ENCODE assay signal across 11 cellular contexts in the genomic region with DNA sequence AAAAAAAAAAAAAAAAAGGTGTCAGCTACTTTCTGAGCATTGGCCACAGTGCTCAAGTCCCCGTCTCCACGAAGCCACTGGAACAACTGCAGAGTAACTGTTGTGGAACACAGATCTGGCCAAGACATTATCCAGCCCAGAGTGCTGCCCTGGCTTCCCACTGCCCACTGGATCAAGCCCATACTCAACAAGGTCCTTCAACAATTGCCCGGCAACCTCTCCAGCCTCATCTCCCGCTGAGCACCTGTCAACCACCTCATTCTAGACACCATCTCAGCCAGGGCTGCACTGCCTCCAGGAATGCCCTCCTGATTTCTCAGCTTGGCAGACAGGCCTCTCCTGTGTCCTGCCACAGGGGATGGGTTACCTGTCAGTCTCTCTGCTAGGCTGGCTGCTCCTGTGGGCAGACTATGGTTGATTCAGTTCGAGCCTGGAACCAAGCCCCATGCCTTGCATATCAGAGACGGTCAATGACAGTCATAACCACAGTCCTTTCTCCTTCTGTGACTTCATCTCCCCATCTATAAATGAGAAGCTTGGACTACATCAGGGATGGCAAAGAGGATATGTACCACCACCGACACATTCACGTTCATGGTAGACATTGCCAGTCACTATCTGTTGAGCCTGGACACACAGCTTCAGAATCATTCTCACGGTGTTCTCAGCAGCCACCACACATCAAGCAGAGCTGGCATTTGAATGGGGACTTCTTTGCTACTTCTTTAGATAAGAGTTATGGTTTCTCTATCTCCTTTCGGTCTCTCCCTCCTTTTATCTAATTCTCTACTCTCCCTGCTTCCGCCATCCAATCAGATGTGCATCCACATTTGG.
DNase-seq lines count a peak whose midpoint lies in the region; ATAC-seq, FAIRE-seq and TF ChIP-seq lines count a peak whose summit lies in the region.
"Had no signal": no experiment of that assay in that cellular context is flagged by ENCODE, and none has a peak within 500 bp of the region (broad histone marks: within the 10 kb centered on the region; RNA-seq: fewer than 3 reads in every experiment).

No MANE protein-coding gene starts in this region.

- no peaks in the 10 kb centered on the region for H3K9me3 ChIP-seq in right cardiac atrium (ENCODE audit: control insufficient read depth, low read length)

- peak; percentile 3 to 12 for ATAC-seq in right cardiac atrium
- no peak for ATAC-seq in stimulated activated effector memory CD8-positive, alpha-beta T cell treated with anti-CD3 and anti-CD28 coated beads, Interleukin-12 subunit alpha, Interleukin-12 subunit beta, amount 100 ng/mL, for 72 hours

- H3K27me3 ChIP-seq in right cardiac atrium (ENCODE audit: control insufficient read depth, insufficient read depth) = no peaks in the 10 kb centered on the region

- H3K9me3 Mint-ChIP-seq in activated T-helper 2 cell treated with anti-CD3 and anti-CD28 coated beads, Interferon-gamma antibody, Interleukin-2, Interleukin-4, amounts not matched to agents 10 μg/mL and 5 μg/mL and 100 μg/mL, durations not matched to agents 14 hours and 24 hours and 36 hours = no peaks in the 10 kb centered on the region
- no peaks in the 10 kb centered on the region for H3K9me3 Mint-ChIP-seq in stimulated activated effector memory CD8-positive, alpha-beta T cell treated with anti-CD3 and anti-CD28 coated beads, Interleukin-12 subunit alpha, Interleukin-12 subunit beta, amount 100 ng/mL, for 72 hours

- H3K27ac Mint-ChIP-seq in activated T-helper 2 cell treated with anti-CD3 and anti-CD28 coated beads, Interferon-gamma antibody, Interleukin-2, Interleukin-4, amounts not matched to agents 10 μg/mL and 5 μg/mL and 100 μg/mL, durations not matched to agents 14 hours and 24 hours and 36 hours = peak overlapping the region; percentile 95
- peak overlapping the region; percentile 73 for H3K27ac Mint-ChIP-seq in stimulated activated effector memory CD8-positive, alpha-beta T cell treated with anti-CD3 and anti-CD28 coated beads, Interleukin-12 subunit alpha, Interleukin-12 subunit beta, amount 100 ng/mL, for 72 hours

- no peak overlapping the region for H3K4me3 ChIP-seq in right cardiac atrium (ENCODE audit: low read length)

- peaks cover 25% of the 10 kb centered on the region for H3K36me3 Mint-ChIP-seq in activated T-helper 2 cell treated with anti-CD3 and anti-CD28 coated beads, Interferon-gamma antibody, Interleukin-2, Interleukin-4, amounts not matched to agents 10 μg/mL and 5 μg/mL and 100 μg/mL, durations not matched to agents 14 hours and 24 hours and 36 hours (ENCODE audit: low read depth)
- H3K36me3 Mint-ChIP-seq in stimulated activated effector memory CD8-positive, alpha-beta T cell treated with anti-CD3 and anti-CD28 coated beads, Interleukin-12 subunit alpha, Interleukin-12 subunit beta, amount 100 ng/mL, for 72 hours = peaks cover 13% of the 10 kb centered on the region

- no peaks in the 10 kb centered on the region for H3K27me3 Mint-ChIP-seq in activated T-helper 2 cell treated with anti-CD3 and anti-CD28 coated beads, Interferon-gamma antibody, Interleukin-2, Interleukin-4, amounts not matched to agents 10 μg/mL and 5 μg/mL and 100 μg/mL, durations not matched to agents 14 hours and 24 hours and 36 hours (ENCODE audit: low read depth)

- DNase-seq in GM19239 (ENCODE audit: insufficient read length, low spot score) (no peak), right cardiac atrium (no peak), NCI-H1694 (lab: John Stamatoyannopoulos, UW) (no peak), NCI-H187 (lab: John Stamatoyannopoulos, UW) (no peak), H54 (ENCODE audit: insufficient read length, low spot score) (no peak), NCI-H1092 treated with DMSO at 0.1 percent for 48 hours (lab: John Stamatoyannopoulos, UW) (no peak)
- DNase-seq in activated T-helper 2 cell treated with anti-CD3 and anti-CD28 coated beads, Interferon-gamma antibody, Interleukin-2, Interleukin-4, amounts not matched to agents 10 μg/mL and 5 μg/mL and 100 μg/mL, durations not matched to agents 14 hours and 24 hours and 36 hours (ENCODE audit: low spot score) = no peak
- DNase-seq in stimulated activated effector memory CD8-positive, alpha-beta T cell treated with anti-CD3 and anti-CD28 coated beads, Interleukin-12 subunit alpha, Interleukin-12 subunit beta, amount 100 ng/mL, for 72 hours (ENCODE audit: low spot score in 2 of 2) = no peak
- DNase-seq: NCI-H1417 treated with DMSO at 0.1 percent for 48 hours, occipital lobe, SHP77 treated with DMSO at 0.1 percent for 48 hours had no signal

- H3K4me1 ChIP-seq in right cardiac atrium (ENCODE audit: control insufficient read depth, insufficient read depth, low read length) = peaks cover 53% of the 10 kb centered on the region

- WGBS in right cardiac atrium = 74% methylated on average over 11 of the region's 11 CpGs

- peaks cover 47% of the 10 kb centered on the region for H3K4me1 Mint-ChIP-seq in activated T-helper 2 cell treated with anti-CD3 and anti-CD28 coated beads, Interferon-gamma antibody, Interleukin-2, Interleukin-4, amounts not matched to agents 10 μg/mL and 5 μg/mL and 100 μg/mL, durations not matched to agents 14 hours and 24 hours and 36 hours (ENCODE audit: low read depth)
- H3K4me1 Mint-ChIP-seq in stimulated activated effector memory CD8-positive, alpha-beta T cell treated with anti-CD3 and anti-CD28 coated beads, Interleukin-12 subunit alpha, Interleukin-12 subunit beta, amount 100 ng/mL, for 72 hours = peaks cover 56% of the 10 kb centered on the region

- H3K27ac ChIP-seq in right cardiac atrium (ENCODE audit: low read length) = peak overlapping the region; percentile 60

- intact Hi-C loops in activated T-helper 2 cell treated with anti-CD3 and anti-CD28 coated beads, Interferon-gamma antibody, Interleukin-2, Interleukin-4, amounts not matched to agents 10 μg/mL and 5 μg/mL and 100 μg/mL, durations not matched to agents 14 hours and 24 hours and 36 hours (cut with micrococcal nuclease) = loop anchor here (1.0 to 2.0 kb wide), 2 partner anchors 46 to 212 kb away; no protein-coding TSS in a partner anchor
- intact Hi-C loops in right cardiac atrium (cut with DNase I) = loop anchor here in 2 of 4 donors (10.0 kb wide), 2 partner anchors 152 to 208 kb away; no protein-coding TSS in a partner anchor

- peak overlapping the region; percentile 59 for H3K4me3 Mint-ChIP-seq in activated T-helper 2 cell treated with anti-CD3 and anti-CD28 coated beads, Interferon-gamma antibody, Interleukin-2, Interleukin-4, amounts not matched to agents 10 μg/mL and 5 μg/mL and 100 μg/mL, durations not matched to agents 14 hours and 24 hours and 36 hours (ENCODE audit: low read depth)
- H3K4me3 Mint-ChIP-seq in stimulated activated effector memory CD8-positive, alpha-beta T cell treated with anti-CD3 and anti-CD28 coated beads, Interleukin-12 subunit alpha, Interleukin-12 subunit beta, amount 100 ng/mL, for 72 hours = no peak overlapping the region

- no peak for TF ChIP-seq POLR2A in H54 (IDR thresholded peaks at IDR 0.05; ENCODE audit: low read depth, low read length)

- FAIRE-seq in GM19239 (lab: Jason Lieb, UNC) (peak; percentile 59), H54 (lab: Jason Lieb, UNC) (no peak)
